19 cellular contexts compared by ENCODE assay signal in the genomic region with DNA sequence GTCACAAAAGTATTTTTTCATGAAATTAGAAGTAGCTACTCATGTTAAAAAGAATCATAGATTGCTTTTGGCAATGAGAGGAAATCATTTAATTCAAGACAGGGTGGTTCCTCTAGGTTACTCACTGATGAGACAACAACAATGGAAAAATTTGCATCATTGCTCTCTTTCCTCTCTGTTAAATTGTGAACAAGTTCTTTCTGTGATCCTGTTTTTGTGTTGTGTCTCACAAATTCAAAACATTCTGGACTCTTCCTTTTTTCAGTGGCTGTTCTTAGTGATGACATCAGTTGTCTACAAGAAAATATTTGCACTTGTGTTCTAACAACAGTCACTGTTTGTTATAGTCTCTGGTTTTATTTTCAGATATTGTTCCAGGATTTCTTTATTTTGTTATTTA.
DNase-seq lines count a peak whose midpoint lies in the region; ATAC-seq and TF ChIP-seq lines count a peak whose summit lies in the region.
"Had no signal": no experiment of that assay in that cellular context is flagged by ENCODE, and none has a peak within 500 bp of the region (broad histone marks: within the 10 kb centered on the region; RNA-seq: fewer than 3 reads in every experiment).

No MANE protein-coding gene starts in this region.

- ATAC-seq in activated T-helper 17 cell treated with anti-CD3 and anti-CD28 coated beads, Interleukin-2, amount 50 U/mL, for 72 hours (replicated peaks) = no peak
- ATAC-seq: CD8-positive, alpha-beta T cell; HepG2; PC-3 had no signal

- H3K4me1 Mint-ChIP-seq in activated T-helper 17 cell treated with anti-CD3 and anti-CD28 coated beads, Interleukin-2, amount 50 U/mL, for 72 hours = peaks cover 5% of the 10 kb centered on the region

- H3K4me3 Mint-ChIP-seq in activated T-helper 17 cell treated with anti-CD3 and anti-CD28 coated beads, Interleukin-2, amount 50 U/mL, for 72 hours = no peak overlapping the region
- H3K4me3 Mint-ChIP-seq: CD8-positive, alpha-beta T cell had no signal

- DNase-seq in CD1c-positive myeloid dendritic cell (ENCODE audit: extremely low spot score) (peak; percentile 8), cardiac fibroblast (ENCODE audit: low read depth in 2 of 2) (peak; percentile 23 to 52), fibroblast of pulmonary artery (ENCODE audit: low read depth) (peak; percentile 43), pons (ENCODE audit: low spot score) (peak; percentile 17), occipital lobe (lab: John Stamatoyannopoulos, UW) (no peak), cardiac septum (ENCODE audit: low spot score) (no peak)
- no peak for DNase-seq in stimulated activated CD4-positive, alpha-beta T cell treated with anti-CD3 and anti-CD28 coated beads, Interleukin-4, amount 100 ng/mL, for 1 hour
- DNase-seq: ACHN; BE2C; CD8-positive, alpha-beta T cell; DMS79 treated with DMSO at 0.1 percent for 48 hours; HCEC 1CT; NCI-H2081 treated with DMSO at 0.1 percent for 48 hours; NCI-H510A; NCI-H82; PC-3; SJCRH30 had no signal

- H3K4me3 ChIP-seq in cardiac fibroblast (replicated peaks in 1 of 2; ENCODE audit: low read depth in 2 of 2, low read length in 2 of 2) (no peak overlapping the region), fibroblast of pulmonary artery (replicated peaks; ENCODE audit: low read depth, low read length) (no peak overlapping the region)
- H3K4me3 ChIP-seq: SJCRH30 had no signal

- H3K9me3 Mint-ChIP-seq in activated T-helper 17 cell treated with anti-CD3 and anti-CD28 coated beads, Interleukin-2, amount 50 U/mL, for 72 hours = no peaks in the 10 kb centered on the region
- H3K9me3 Mint-ChIP-seq: CD8-positive, alpha-beta T cell had no signal

- intact Hi-C loops in cardiac septum (cut with DNase I) = no loop called here

- H3K36me3 Mint-ChIP-seq in activated T-helper 17 cell treated with anti-CD3 and anti-CD28 coated beads, Interleukin-2, amount 50 U/mL, for 72 hours (ENCODE audit: low read depth) = no peaks in the 10 kb centered on the region
- H3K36me3 Mint-ChIP-seq: CD8-positive, alpha-beta T cell had no signal

- H3K27ac Mint-ChIP-seq in activated T-helper 17 cell treated with anti-CD3 and anti-CD28 coated beads, Interleukin-2, amount 50 U/mL, for 72 hours = no peak overlapping the region
- H3K27ac Mint-ChIP-seq: CD8-positive, alpha-beta T cell had no signal

- H3K27me3 Mint-ChIP-seq in activated T-helper 17 cell treated with anti-CD3 and anti-CD28 coated beads, Interleukin-2, amount 50 U/mL, for 72 hours = no peaks in the 10 kb centered on the region

- TF ChIP-seq CTCF in cardiac fibroblast (IDR thresholded peaks at IDR 0.05; ENCODE audit: low read depth, low read length) (no peak), fibroblast of pulmonary artery (IDR thresholded peaks at IDR 0.05; ENCODE audit: low read length, missing control alignments) (no peak)

Comparison
In these comparisons a context has a peak if more than half of its experiments do, and no peak if none do; other contexts are left out.
1. DNase-seq: peak in CD1c-positive myeloid dendritic cell (single experiment), cardiac fibroblast (2 of 2), fibroblast of pulmonary artery (single experiment) and pons (single experiment); none in occipital lobe (single experiment), stimulated activated CD4-positive, alpha-beta T cell treated with anti-CD3 and anti-CD28 coated beads, Interleukin-4, amount 100 ng/mL, for 1 hour (single experiment) and cardiac septum (single experiment).